In the genomic region with DNA sequence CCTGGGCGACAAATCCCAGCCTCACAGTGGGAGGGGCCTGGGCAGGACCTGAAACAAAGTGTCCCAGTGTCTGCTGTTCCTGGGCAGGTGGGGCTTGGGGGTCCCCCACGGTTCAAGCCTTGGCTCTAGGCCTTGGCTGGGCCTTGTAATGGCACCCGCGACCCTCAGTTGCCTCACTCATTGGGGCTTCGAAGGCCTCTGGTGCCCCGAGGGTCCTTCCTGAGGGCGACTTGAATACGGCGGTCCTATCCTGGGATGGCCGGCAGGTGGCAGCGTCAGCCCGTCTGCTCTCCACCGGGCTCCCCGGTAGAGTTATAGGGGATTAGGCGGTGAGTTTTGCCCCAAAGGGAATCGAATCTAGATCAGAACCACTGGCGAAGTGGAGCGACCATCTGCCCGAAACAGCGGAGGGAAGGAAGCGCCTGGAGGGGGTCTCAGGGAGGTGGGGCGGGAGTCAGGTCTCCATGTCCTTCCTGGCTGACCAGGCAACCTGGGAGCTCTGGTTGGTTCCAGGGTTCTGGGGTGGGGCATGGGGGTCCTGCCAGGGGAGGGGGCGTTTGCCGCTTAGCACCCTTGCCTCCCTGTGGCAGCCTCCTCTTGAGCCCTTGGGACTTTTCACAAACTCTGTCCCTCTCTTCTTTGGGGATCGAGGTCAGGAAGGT, we compare ENCODE assay signal across 8 cellular contexts. TPM values are rescaled to one million over a fixed set of nuclear protein-coding genes. Genes with fewer than 3 reads are reported as not detected.
DNase-seq lines count a peak whose midpoint lies in the region; ATAC-seq and TF ChIP-seq lines count a peak whose summit lies in the region.

No MANE protein-coding gene starts in this region.

- intact Hi-C loops in dendritic cell treated with granulocyte-macrophage colony-stimulating factor and Interleukin-4, amounts not matched to agents 40 ng/mL and 50 ng/mL, for 4 days (cut with micrococcal nuclease) = loop anchor here (2.0 kb wide), 1 partner anchor 372 kb away; no protein-coding TSS in a partner anchor
- intact Hi-C loops in right lobe of liver (cut with DNase I) = no loop called here

- H3K9me3 Mint-ChIP-seq in dendritic cell treated with granulocyte-macrophage colony-stimulating factor and Interleukin-4, amounts not matched to agents 40 ng/mL and 50 ng/mL, for 4 days = no peaks in the 10 kb centered on the region

- TF ChIP-seq CTCF in AG09309 (IDR thresholded peaks at IDR 0.05; ENCODE audit: control insufficient read depth, insufficient read depth, low read depth, low read length, missing control alignments) = peak; percentile 94
- TF ChIP-seq CTCF in right lobe of liver (IDR thresholded peaks at IDR 0.05) = peak; percentile 82 to 93 (median 84)

- peak overlapping the region; percentile 81 for H3K4me3 Mint-ChIP-seq in dendritic cell treated with granulocyte-macrophage colony-stimulating factor and Interleukin-4, amounts not matched to agents 40 ng/mL and 50 ng/mL, for 4 days

- H3K9me3 ChIP-seq in right lobe of liver = no peaks in the 10 kb centered on the region

- H3K4me3 ChIP-seq in AG09309 (ENCODE audit: control insufficient read depth, low read depth, low read length) (no peak overlapping the region), right lobe of liver (no peak overlapping the region)

- H3K4me1 Mint-ChIP-seq in dendritic cell treated with granulocyte-macrophage colony-stimulating factor and Interleukin-4, amounts not matched to agents 40 ng/mL and 50 ng/mL, for 4 days (ENCODE audit: low read depth) = peaks cover 44% of the 10 kb centered on the region

- H3K27ac Mint-ChIP-seq in dendritic cell treated with granulocyte-macrophage colony-stimulating factor and Interleukin-4, amounts not matched to agents 40 ng/mL and 50 ng/mL, for 4 days = peak overlapping the region; percentile 63

- H3K27me3 Mint-ChIP-seq in dendritic cell treated with granulocyte-macrophage colony-stimulating factor and Interleukin-4, amounts not matched to agents 40 ng/mL and 50 ng/mL, for 4 days = peaks cover 52% of the 10 kb centered on the region

- no peak for DNase-seq in AG09309 (ENCODE audit: low read depth)
- peak; percentile 44 for DNase-seq in GOT3 (lab: John Stamatoyannopoulos, UW)
- peak; percentile 35 to 78 for DNase-seq in NCI-H526 (lab: John Stamatoyannopoulos, UW)
- DNase-seq in activated CD4-positive, alpha-beta T cell treated with anti-CD3 and anti-CD28 coated beads, Interleukin-2, amount 50 U/mL, for 1 hour = peak; percentile 83
- DNase-seq in right lobe of liver = peak; percentile 74 to 76 (median 75)
- DNase-seq in stimulated activated CD4-positive, alpha-beta T cell treated with anti-CD3 and anti-CD28 coated beads, TNF-alpha, amount 100 ng/mL, for 24 hours (ENCODE audit: low read depth in 3 of 3) = peak; percentile 56 to 78 (median 66)

- no peak for TF ChIP-seq POLR2A in right lobe of liver (IDR thresholded peaks at IDR 0.05)

- no peaks in the 10 kb centered on the region for H3K36me3 ChIP-seq in right lobe of liver

- no peaks in the 10 kb centered on the region for H3K27me3 ChIP-seq in right lobe of liver

- peaks cover 0 to 21% (median 8%) of the 10 kb centered on the region in 4 donors for H3K4me1 ChIP-seq in right lobe of liver

- WGBS in right lobe of liver (ENCODE audit: insufficient coverage, low coverage, low lambda C conversion rate, missing lambda C conversion rate) = 0% methylated on average over 5 of the region's 25 CpGs

- peak; percentile 39 to 50 (median 46) for ATAC-seq in right lobe of liver
- no peak for ATAC-seq in HG03097 (IDR thresholded peaks at IDR 0.05; ENCODE audit: low FRiP score, unreplicated experiment)

- H3K36me3 Mint-ChIP-seq in dendritic cell treated with granulocyte-macrophage colony-stimulating factor and Interleukin-4, amounts not matched to agents 40 ng/mL and 50 ng/mL, for 4 days (ENCODE audit: low read depth) = peaks cover 9% of the 10 kb centered on the region

- H3K27ac ChIP-seq in right lobe of liver = no peak overlapping the region

RNA-seq across cellular contexts. Expression of a gene that starts 2.1 kb away (rescaled TPM):
- total RNA-seq in right lobe of liver = 10 to 100 TPM in 3 of 6 experiments, 1 to 10 TPM in 3; 7.4 to 24.3 (median 10.5) TPM

RNA-seq across cellular contexts. Expression of a gene that starts 22.8 kb away (rescaled TPM):
- 100 to 1,000 TPM in 4 of 6 experiments, 10 to 100 TPM in 2; 76.5 to 166 (median 122) TPM for total RNA-seq in right lobe of liver

RNA-seq across cellular contexts. Expression of a gene that starts 23.1 kb away (rescaled TPM):
- total RNA-seq in right lobe of liver = 1 to 10 TPM; 3.1 to 7.1 (median 4.5) TPM
